ENCODE assay signal across 8 cellular contexts in genomic region chr5:74866653-74867162, GRCh38. TPM values are rescaled to one million over a fixed set of nuclear protein-coding genes. Genes with fewer than 3 reads are reported as not detected.
A peak's percentile ranks its signal among the peaks of the same experiment; 100 is the strongest.
DNase-seq lines count a peak whose midpoint lies in the region; ATAC-seq, FAIRE-seq and TF ChIP-seq lines count a peak whose summit lies in the region.

No MANE protein-coding gene starts in this region.

- H3K4me3 ChIP-seq in keratinocyte (ENCODE audit: control insufficient read depth in 2 of 3, extremely low read depth in 1 of 3, insufficient read depth in 2 of 3, low read depth in 1 of 3, low read length in 3 of 3), result peak overlapping the region in 2 of 3 experiments; percentile 76 to 83

- peaks cover 40% of the 10 kb centered on the region for H3K4me1 ChIP-seq in keratinocyte (ENCODE audit: control insufficient read depth, extremely low read depth, insufficient read depth, low read length)

- no peak overlapping the region for H2AFZ ChIP-seq in keratinocyte (ENCODE audit: control insufficient read depth, low read length)

- no peak for DNase-seq in keratinocyte (ENCODE audit: low read depth, low spot score)
- no peak for DNase-seq in NCI-H345 (lab: John Stamatoyannopoulos, UW)
- DNase-seq in stimulated activated naive CD4-positive, alpha-beta T cell treated with Interleukin-2 at 50 U/mL for 16 hours (lab: John Stamatoyannopoulos, UW), result no peak

- no peaks in the 10 kb centered on the region for H3K36me3 Mint-ChIP-seq in stimulated activated naive CD8-positive, alpha-beta T cell treated with anti-CD3 and anti-CD28 coated beads, Interleukin-15, Interleukin-2, amounts not matched to agents 100 ng/mL and 50 ng/mL, for 24 hours (ENCODE audit: low read depth)

- peak overlapping the region; percentile 78 for H3K27ac Mint-ChIP-seq in stimulated activated naive CD8-positive, alpha-beta T cell treated with anti-CD3 and anti-CD28 coated beads, Interleukin-15, Interleukin-2, amounts not matched to agents 100 ng/mL and 50 ng/mL, for 24 hours

- dilution Hi-C loops in keratinocyte (cut with MboI; ENCODE audit: extremely low pct_ligation_motif_present, low sequenced_read_pairs), result no loop called here

- no peaks in the 10 kb centered on the region for H3K9me1 ChIP-seq in keratinocyte (ENCODE audit: control insufficient read depth, extremely low read depth, insufficient read depth, low read length)

- H3K9me3 ChIP-seq in keratinocyte (ENCODE audit: control insufficient read depth, low read depth, low read length), result no peaks in the 10 kb centered on the region

- no peaks in the 10 kb centered on the region for H3K36me3 ChIP-seq in keratinocyte (ENCODE audit: control insufficient read depth in 2 of 2, extremely low read depth in 1 of 2, insufficient read depth in 2 of 2, low read length in 2 of 2)

- no peaks in the 10 kb centered on the region for H3K27me3 ChIP-seq in keratinocyte (ENCODE audit: control insufficient read depth, extremely low read depth, insufficient read depth, low read length)

- peak overlapping the region; percentile 66; the same call in 1 of the 2 replicates for H3K27ac ChIP-seq in C4-2B
- H3K27ac ChIP-seq in angular gyrus (ENCODE audit: low read depth, low read length), result peak overlapping the region; percentile 77
- peak overlapping the region; percentile 84 for H3K27ac ChIP-seq in keratinocyte (ENCODE audit: control insufficient read depth, insufficient read depth, low read length)

- H3K27me3 Mint-ChIP-seq in stimulated activated naive CD8-positive, alpha-beta T cell treated with anti-CD3 and anti-CD28 coated beads, Interleukin-15, Interleukin-2, amounts not matched to agents 100 ng/mL and 50 ng/mL, for 24 hours, result peaks cover 3% of the 10 kb centered on the region

- peak overlapping the region; percentile 84 for H3K4me3 Mint-ChIP-seq in stimulated activated naive CD8-positive, alpha-beta T cell treated with anti-CD3 and anti-CD28 coated beads, Interleukin-15, Interleukin-2, amounts not matched to agents 100 ng/mL and 50 ng/mL, for 24 hours

- peak; percentile 12 for ATAC-seq in HG02763 (IDR thresholded peaks at IDR 0.05; ENCODE audit: unreplicated experiment)
- no peak for ATAC-seq in GM18517 (IDR thresholded peaks at IDR 0.05; ENCODE audit: unreplicated experiment)

- peaks cover 25% of the 10 kb centered on the region for H3K4me1 Mint-ChIP-seq in stimulated activated naive CD8-positive, alpha-beta T cell treated with anti-CD3 and anti-CD28 coated beads, Interleukin-15, Interleukin-2, amounts not matched to agents 100 ng/mL and 50 ng/mL, for 24 hours (ENCODE audit: low read depth)

- H3K9ac ChIP-seq in keratinocyte (ENCODE audit: control insufficient read depth, extremely low read depth, insufficient read depth, low read length), result peak overlapping the region; percentile 83

- H4K20me1 ChIP-seq in keratinocyte (ENCODE audit: control insufficient read depth, extremely low read depth, insufficient read depth, low read length), result no peaks in the 10 kb centered on the region

- H3K9me3 Mint-ChIP-seq in stimulated activated naive CD8-positive, alpha-beta T cell treated with anti-CD3 and anti-CD28 coated beads, Interleukin-15, Interleukin-2, amounts not matched to agents 100 ng/mL and 50 ng/mL, for 24 hours, result no peaks in the 10 kb centered on the region

- FAIRE-seq in keratinocyte (lab: Jason Lieb, UNC), result no peak

- peak overlapping the region; percentile 75 for H3K4me2 ChIP-seq in keratinocyte (ENCODE audit: control insufficient read depth, extremely low read depth, insufficient read depth, low read depth, low read length)

- peaks cover 37% of the 10 kb centered on the region for H3K79me2 ChIP-seq in keratinocyte (ENCODE audit: control insufficient read depth, insufficient read depth, low read length)

- TF ChIP-seq CTCF in C4-2B (conservative IDR thresholded peaks at IDR 0.05) (no peak), keratinocyte (optimal IDR thresholded peaks at IDR 0.05 in 1 of 3, IDR thresholded peaks at IDR 0.05 in 1 of 3, conservative IDR thresholded peaks at IDR 0.05 in 1 of 3; ENCODE audit: extremely low read depth in 1 of 3, insufficient read depth in 2 of 3, low read length in 3 of 3) (no peak)

RNA-seq across cellular contexts. Expression of gene FAM169A, which starts 0.5 kb away (rescaled TPM):
- 7.2 to 13.1 TPM (median 8.9 TPM) in 3 replicates for polyA plus RNA-seq in keratinocyte
- 3.1 TPM for polyA plus RNA-seq in keratinocyte (2011; ENCODE audit: low read depth)
- 5.1 and 10.0 TPM in 2 replicates for polyA plus RNA-seq in keratinocyte (2011; cell fraction: cytosol; rRNA removed)
- 10.2 and 13.8 TPM in 2 replicates for polyA plus RNA-seq in keratinocyte (2011; cell fraction: nucleus; rRNA removed)
- polyA plus RNA-seq in keratinocyte (2012; ENCODE audit: low replicate concordance), result 2.5 and 9.9 TPM in 2 replicates
- 1.5 to 19.1 TPM (median 9.4 TPM) in 3 replicates for polyA minus RNA-seq in keratinocyte
- 10.2 TPM for polyA minus RNA-seq in keratinocyte (2011; cell fraction: cytosol; rRNA and poly(A)+ RNA removed)
- polyA minus RNA-seq in keratinocyte (2011; cell fraction: nucleus; rRNA and poly(A)+ RNA removed), result 10.1 and 23.6 TPM in 2 replicates
